In genomic region chr11:64641596-64642417, GRCh38 we compare ENCODE assay signal across 1 cellular context.
A peak's percentile ranks its signal among the peaks of the same experiment; 100 is the strongest.
TF ChIP-seq lines count a peak whose summit lies in the region.

No MANE protein-coding gene starts in this region.

TF ChIP-seq in HEK293, 187 proteins besides CTCF, POLR2A, EP300 and RAD21:
- TF ChIP-seq, protein P1, sequence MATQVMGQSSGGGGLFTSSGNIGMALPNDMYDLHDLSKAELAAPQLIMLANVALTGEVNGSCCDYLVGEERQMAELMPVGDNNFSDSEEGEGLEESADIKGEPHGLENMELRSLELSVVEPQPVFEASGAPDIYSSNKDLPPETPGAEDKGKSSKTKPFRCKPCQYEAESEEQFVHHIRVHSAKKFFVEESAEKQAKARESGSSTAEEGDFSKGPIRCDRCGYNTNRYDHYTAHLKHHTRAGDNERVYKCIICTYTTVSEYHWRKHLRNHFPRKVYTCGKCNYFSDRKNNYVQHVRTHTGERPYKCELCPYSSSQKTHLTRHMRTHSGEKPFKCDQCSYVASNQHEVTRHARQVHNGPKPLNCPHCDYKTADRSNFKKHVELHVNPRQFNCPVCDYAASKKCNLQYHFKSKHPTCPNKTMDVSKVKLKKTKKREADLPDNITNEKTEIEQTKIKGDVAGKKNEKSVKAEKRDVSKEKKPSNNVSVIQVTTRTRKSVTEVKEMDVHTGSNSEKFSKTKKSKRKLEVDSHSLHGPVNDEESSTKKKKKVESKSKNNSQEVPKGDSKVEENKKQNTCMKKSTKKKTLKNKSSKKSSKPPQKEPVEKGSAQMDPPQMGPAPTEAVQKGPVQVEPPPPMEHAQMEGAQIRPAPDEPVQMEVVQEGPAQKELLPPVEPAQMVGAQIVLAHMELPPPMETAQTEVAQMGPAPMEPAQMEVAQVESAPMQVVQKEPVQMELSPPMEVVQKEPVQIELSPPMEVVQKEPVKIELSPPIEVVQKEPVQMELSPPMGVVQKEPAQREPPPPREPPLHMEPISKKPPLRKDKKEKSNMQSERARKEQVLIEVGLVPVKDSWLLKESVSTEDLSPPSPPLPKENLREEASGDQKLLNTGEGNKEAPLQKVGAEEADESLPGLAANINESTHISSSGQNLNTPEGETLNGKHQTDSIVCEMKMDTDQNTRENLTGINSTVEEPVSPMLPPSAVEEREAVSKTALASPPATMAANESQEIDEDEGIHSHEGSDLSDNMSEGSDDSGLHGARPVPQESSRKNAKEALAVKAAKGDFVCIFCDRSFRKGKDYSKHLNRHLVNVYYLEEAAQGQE (tag by site-specific recombination; IDR thresholded peaks at IDR 0.05), result peak; percentile 47; the same call in 1 of the 2 replicates
- no peak for TF ChIP-seq ZBTB1 (tag by site-specific recombination; IDR thresholded peaks at IDR 0.05)
- peak; percentile 91 for TF ChIP-seq ZNF366 (tag by site-specific recombination; conservative IDR thresholded peaks at IDR 0.05)
- TF ChIP-seq ZNF600 (tag by site-specific recombination; IDR thresholded peaks at IDR 0.05), result peak; percentile 49; the same call in 1 of the 2 replicates
- peak; percentile 43; the same call in 1 of the 2 replicates for TF ChIP-seq PRDM1 (tag by site-specific recombination; IDR thresholded peaks at IDR 0.05)
- TF ChIP-seq ZNF354C (tag by site-specific recombination; IDR thresholded peaks at IDR 0.05; ENCODE audit: borderline replicate concordance, low read depth), result no peak
- TF ChIP-seq, protein P2, sequence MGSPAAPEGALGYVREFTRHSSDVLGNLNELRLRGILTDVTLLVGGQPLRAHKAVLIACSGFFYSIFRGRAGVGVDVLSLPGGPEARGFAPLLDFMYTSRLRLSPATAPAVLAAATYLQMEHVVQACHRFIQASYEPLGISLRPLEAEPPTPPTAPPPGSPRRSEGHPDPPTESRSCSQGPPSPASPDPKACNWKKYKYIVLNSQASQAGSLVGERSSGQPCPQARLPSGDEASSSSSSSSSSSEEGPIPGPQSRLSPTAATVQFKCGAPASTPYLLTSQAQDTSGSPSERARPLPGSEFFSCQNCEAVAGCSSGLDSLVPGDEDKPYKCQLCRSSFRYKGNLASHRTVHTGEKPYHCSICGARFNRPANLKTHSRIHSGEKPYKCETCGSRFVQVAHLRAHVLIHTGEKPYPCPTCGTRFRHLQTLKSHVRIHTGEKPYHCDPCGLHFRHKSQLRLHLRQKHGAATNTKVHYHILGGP (tag by site-specific recombination; IDR thresholded peaks at IDR 0.05), result no peak
- TF ChIP-seq ZNF514 (tag by site-specific recombination; IDR thresholded peaks at IDR 0.05), result 0 out of 2 replicates have a peak, but pooled peaks have one; percentile 29
- TF ChIP-seq, protein P3, sequence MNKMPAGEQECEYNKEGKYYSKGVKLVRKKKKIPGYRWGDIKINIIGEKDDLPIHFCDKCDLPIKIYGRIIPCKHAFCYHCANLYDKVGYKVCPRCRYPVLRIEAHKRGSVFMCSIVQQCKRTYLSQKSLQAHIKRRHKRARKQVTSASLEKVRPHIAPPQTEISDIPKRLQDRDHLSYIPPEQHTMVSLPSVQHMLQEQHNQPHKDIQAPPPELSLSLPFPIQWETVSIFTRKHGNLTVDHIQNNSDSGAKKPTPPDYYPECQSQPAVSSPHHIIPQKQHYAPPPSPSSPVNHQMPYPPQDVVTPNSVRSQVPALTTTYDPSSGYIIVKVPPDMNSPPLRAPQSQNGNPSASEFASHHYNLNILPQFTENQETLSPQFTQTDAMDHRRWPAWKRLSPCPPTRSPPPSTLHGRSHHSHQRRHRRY (tag by site-specific recombination; IDR thresholded peaks at IDR 0.05), result 0 out of 2 replicates have a peak, but pooled peaks have one; percentile 32
- peak; percentile 46; the same call in 1 of the 2 replicates for TF ChIP-seq ZBTB17 (tag by site-specific recombination; IDR thresholded peaks at IDR 0.05)
